10 cellular contexts compared by ENCODE assay signal in genomic region chr1:100893718-100894117, GRCh38. TPM values are rescaled to one million over a fixed set of nuclear protein-coding genes. Genes with fewer than 3 reads are reported as not detected.
DNase-seq lines count a peak whose midpoint lies in the region; ATAC-seq and TF ChIP-seq lines count a peak whose summit lies in the region.
"Had no signal": no experiment of that assay in that cellular context is flagged by ENCODE, and none has a peak within 500 bp of the region (broad histone marks: within the 10 kb centered on the region; RNA-seq: fewer than 3 reads in every experiment).

No MANE protein-coding gene starts in this region.

- no peaks in the 10 kb centered on the region for H3K27me3 ChIP-seq in smooth muscle cell (ENCODE audit: low read depth)
- H3K27me3 ChIP-seq: tibial nerve had no signal

- no peak for TF ChIP-seq CTCF in foreskin fibroblast (IDR thresholded peaks at IDR 0.05; ENCODE audit: low read depth, low read length)
- TF ChIP-seq CTCF in smooth muscle cell (IDR thresholded peaks at IDR 0.05; ENCODE audit: borderline replicate concordance, insufficient read depth, poor library complexity, severe bottlenecking) = no peak

- peaks cover 12% of the 10 kb centered on the region for H4K20me1 ChIP-seq in smooth muscle cell (ENCODE audit: low read depth)

- H3K79me2 ChIP-seq in smooth muscle cell (ENCODE audit: low read depth) = peaks cover 68% of the 10 kb centered on the region

- CTCF ChIA-PET in activated CD8-positive, alpha-beta memory T cell treated with anti-CD3 and anti-CD28 coated beads, Interleukin-2, amount 10 ng/mL, durations not matched to agents 7 days and 5 days (lab: Charles Lee) = interaction anchor here (1.3 to 2.4 kb wide), 5 partner anchors 10 to 416 kb away, joined by 3 to 11 read pairs (median 4); no protein-coding TSS in a partner anchor
- CTCF ChIA-PET in T-cell (lab: Charles Lee) = interaction anchor here (0.6 to 1.5 kb wide), 4 partner anchors 10 to 437 kb away, joined by 3 to 4 read pairs (median 3); no protein-coding TSS in a partner anchor

- peak overlapping the region; percentile 99 for H3K27ac ChIP-seq in smooth muscle cell (ENCODE audit: low read depth)

- no peaks in the 10 kb centered on the region for H3F3A ChIP-seq in smooth muscle cell (ENCODE audit: low read depth)

- H3K4me2 ChIP-seq in smooth muscle cell = peak overlapping the region; percentile 91

- H2AFZ ChIP-seq in smooth muscle cell (ENCODE audit: low read depth) = peak overlapping the region; percentile 18

- H3K4me1 Mint-ChIP-seq in activated CD8-positive, alpha-beta memory T cell treated with anti-CD3 and anti-CD28 coated beads, Interleukin-2, amount 10 ng/mL, durations not matched to agents 7 days and 5 days = peaks cover 35% of the 10 kb centered on the region
- peaks cover 33 to 43% (median 40%) of the 10 kb centered on the region in 3 donors for H3K4me1 Mint-ChIP-seq in T-cell

- no peak for DNase-seq in activated CD8-positive, alpha-beta memory T cell treated with anti-CD3 and anti-CD28 coated beads, Interleukin-2, amount 10 ng/mL, durations not matched to agents 7 days and 5 days
- no peak for DNase-seq in activated CD8-positive, alpha-beta memory T cell treated with anti-CD3 and anti-CD28 coated beads, Interleukin-2, amount 50 U/mL, for 4 hours
- DNase-seq in T-cell = no peak
- no peak for DNase-seq in foreskin fibroblast
- no peak for DNase-seq in smooth muscle cell (lab: John Stamatoyannopoulos, UW; ENCODE audit: unreplicated experiment)
- DNase-seq in medulla oblongata (ENCODE audit: extremely low spot score) = no peak
- DNase-seq: cortex of kidney had no signal

- peaks cover 16% of the 10 kb centered on the region for H3K4me1 ChIP-seq in smooth muscle cell (ENCODE audit: low read depth)

- H3K9me3 ChIP-seq in smooth muscle cell (replicated peaks; ENCODE audit: low read depth) = peaks cover 10% of the 10 kb centered on the region
- H3K9me3 ChIP-seq: tibial nerve had no signal

- ATAC-seq in activated CD8-positive, alpha-beta memory T cell treated with anti-CD3 and anti-CD28 coated beads, Interleukin-2, amount 10 ng/mL, durations not matched to agents 7 days and 5 days = no peak
- no peak for ATAC-seq in T-cell (replicated peaks in 1 of 4)
- ATAC-seq in HG02884 (IDR thresholded peaks at IDR 0.05; ENCODE audit: unreplicated experiment) = no peak
- ATAC-seq in GM19452 (IDR thresholded peaks at IDR 0.05; ENCODE audit: unreplicated experiment) = no peak

- peaks cover 12% of the 10 kb centered on the region for H3K9me3 Mint-ChIP-seq in activated CD8-positive, alpha-beta memory T cell treated with anti-CD3 and anti-CD28 coated beads, Interleukin-2, amount 10 ng/mL, durations not matched to agents 7 days and 5 days (ENCODE audit: low read depth)
- peaks cover 0 to 9% (median 9%) of the 10 kb centered on the region in 3 donors for H3K9me3 Mint-ChIP-seq in T-cell

- no peak overlapping the region for H3K27ac Mint-ChIP-seq in activated CD8-positive, alpha-beta memory T cell treated with anti-CD3 and anti-CD28 coated beads, Interleukin-2, amount 10 ng/mL, durations not matched to agents 7 days and 5 days
- peak overlapping the region in 1 of 2 donors; percentile 11 for H3K27ac Mint-ChIP-seq in T-cell

- peak overlapping the region; percentile 42 for H3K4me3 Mint-ChIP-seq in activated CD8-positive, alpha-beta memory T cell treated with anti-CD3 and anti-CD28 coated beads, Interleukin-2, amount 10 ng/mL, durations not matched to agents 7 days and 5 days
- H3K4me3 Mint-ChIP-seq in T-cell = peak overlapping the region; percentile 41 to 55 (median 45)

- no peaks in the 10 kb centered on the region for H3K36me3 ChIP-seq in smooth muscle cell (ENCODE audit: low read depth)

- H3K4me3 ChIP-seq in foreskin fibroblast (ENCODE audit: low read depth in 1 of 2, low read length in 2 of 2) = peak overlapping the region; percentile 92 to 97
- H3K4me3 ChIP-seq in smooth muscle cell = peak overlapping the region; percentile 84

- no peaks in the 10 kb centered on the region for H3K27me3 Mint-ChIP-seq in activated CD8-positive, alpha-beta memory T cell treated with anti-CD3 and anti-CD28 coated beads, Interleukin-2, amount 10 ng/mL, durations not matched to agents 7 days and 5 days
- no peaks in the 10 kb centered on the region for H3K27me3 Mint-ChIP-seq in T-cell

- peaks cover 34% of the 10 kb centered on the region for H3K36me3 Mint-ChIP-seq in activated CD8-positive, alpha-beta memory T cell treated with anti-CD3 and anti-CD28 coated beads, Interleukin-2, amount 10 ng/mL, durations not matched to agents 7 days and 5 days
- peaks cover 15% of the 10 kb centered on the region for H3K36me3 Mint-ChIP-seq in T-cell

- H3K9ac ChIP-seq in smooth muscle cell (ENCODE audit: low read depth) = peak overlapping the region; percentile 96

- WGBS in smooth muscle cell (ENCODE audit: low lambda C conversion rate) = 30% methylated on average over 2 of the region's 2 CpGs

- POLR2A ChIA-PET in T-cell (lab: Charles Lee) = interaction anchor here in 1 of 2 donors (1.8 kb wide), 1 partner anchor 345 kb away, joined by 3 read pairs; no protein-coding TSS in a partner anchor

RNA-seq across cellular contexts. Expression of gene EXTL2, which starts 0.9 kb away (rescaled TPM):
- total RNA-seq in activated CD8-positive, alpha-beta memory T cell treated with anti-CD3 and anti-CD28 coated beads, Interleukin-2, amount 10 ng/mL, durations not matched to agents 7 days and 5 days = 10 to 100 TPM in 1 of 2 experiments, 1 to 10 TPM in 1; 2.6 to 11.5 TPM
- total RNA-seq in T-cell (1 to 10 TPM; 2.4 to 4.1 (median 2.7) TPM), smooth muscle cell (54.3 and 62.8 TPM in 2 replicates)
- 39.0 and 51.9 TPM in 2 replicates for polyA plus RNA-seq in smooth muscle cell

RNA-seq across cellular contexts. Expression of gene SLC30A7, which starts 2.2 kb away (rescaled TPM):
- 10 to 100 TPM; 29.1 to 33.3 TPM for total RNA-seq in activated CD8-positive, alpha-beta memory T cell treated with anti-CD3 and anti-CD28 coated beads, Interleukin-2, amount 10 ng/mL, durations not matched to agents 7 days and 5 days
- total RNA-seq in T-cell (10 to 100 TPM; 28.8 to 44.1 (median 36.9) TPM), smooth muscle cell (59.0 and 76.3 TPM in 2 replicates)
- polyA plus RNA-seq in smooth muscle cell = 21.4 and 22.0 TPM in 2 replicates
